ENCODE assay signal across 8 cellular contexts in genomic region chr10:112950714-112951348, GRCh38. TPM values are rescaled to one million over a fixed set of nuclear protein-coding genes. Genes with fewer than 3 reads are reported as not detected.
DNase-seq lines count a peak whose midpoint lies in the region; ATAC-seq and TF ChIP-seq lines count a peak whose summit lies in the region.

No MANE protein-coding gene starts in this region.

- H3K9me3 Mint-ChIP-seq in activated CD4-positive, alpha-beta T cell treated with anti-CD3 and anti-CD28 coated beads for 36 hours (ENCODE audit: low read depth), result no peaks in the 10 kb centered on the region
- H3K9me3 Mint-ChIP-seq in stimulated activated naive CD8-positive, alpha-beta T cell treated with anti-CD3 and anti-CD28 coated beads, Interleukin-15, amount 100 ng/mL, for 72 hours, result no peaks in the 10 kb centered on the region

- TF ChIP-seq RAD21 in liver (IDR thresholded peaks at IDR 0.05), result no peak

- no peaks in the 10 kb centered on the region for H3K36me3 Mint-ChIP-seq in activated CD4-positive, alpha-beta T cell treated with anti-CD3 and anti-CD28 coated beads for 36 hours (ENCODE audit: low read depth)

- TF ChIP-seq CTCF in cardiac fibroblast (IDR thresholded peaks at IDR 0.05; ENCODE audit: low read depth, low read length) (no peak), liver (IDR thresholded peaks at IDR 0.05; ENCODE audit: low read depth, low read length, missing input control) (no peak)

- H3K36me3 ChIP-seq in liver (ENCODE audit: control insufficient read depth in 4 of 4, insufficient read depth in 3 of 4, low read depth in 1 of 4, low read length in 3 of 4), result no peaks in the 10 kb centered on the region

- under 1% methylated on average over 54 of the region's 54 CpGs for WGBS in liver

- H3K27me3 ChIP-seq in liver (ENCODE audit: control insufficient read depth in 4 of 4, insufficient read depth in 4 of 4, low read length in 3 of 4), result no peaks in the 10 kb centered on the region

- peak; percentile 17 for ATAC-seq in activated CD4-positive, alpha-beta T cell treated with anti-CD3 and anti-CD28 coated beads for 36 hours
- ATAC-seq in stimulated activated naive CD8-positive, alpha-beta T cell treated with anti-CD3 and anti-CD28 coated beads, Interleukin-15, amount 100 ng/mL, for 72 hours, result peak; percentile 29
- ATAC-seq in HG03095 (IDR thresholded peaks at IDR 0.05; ENCODE audit: unreplicated experiment), result no peak

- intact Hi-C loops in activated CD4-positive, alpha-beta T cell treated with anti-CD3 and anti-CD28 coated beads for 36 hours (cut with DNase I, micrococcal nuclease), result loop anchor here (1.0 to 10.0 kb wide), 2 partner anchors 30 to 426 kb away; no protein-coding TSS in a partner anchor

- POLR2A ChIA-PET in activated CD4-positive, alpha-beta T cell treated with anti-CD3 and anti-CD28 coated beads for 36 hours (lab: Charles Lee), result interaction anchor here (1.0 kb wide), 1 partner anchor 142 kb away, joined by 4 read pairs; no protein-coding TSS in a partner anchor

- H3K4me3 ChIP-seq in cardiac fibroblast (replicated peaks in 1 of 2; ENCODE audit: low read depth in 2 of 2, low read length in 2 of 2) (peak overlapping the region; percentile 72 to 76), liver (ENCODE audit: low read depth in 1 of 3, low read length in 3 of 3) (peak overlapping the region; percentile 86 to 99 (median 92))

- H3K4me1 Mint-ChIP-seq in activated CD4-positive, alpha-beta T cell treated with anti-CD3 and anti-CD28 coated beads for 36 hours, result peaks cover 32% of the 10 kb centered on the region
- peaks cover 35% of the 10 kb centered on the region for H3K4me1 Mint-ChIP-seq in stimulated activated naive CD8-positive, alpha-beta T cell treated with anti-CD3 and anti-CD28 coated beads, Interleukin-15, amount 100 ng/mL, for 72 hours

- H3K4me1 ChIP-seq in liver (ENCODE audit: control insufficient read depth in 4 of 4, insufficient read depth in 4 of 4, low read length in 3 of 4), result peaks cover 6 to 56% (median 22%) of the 10 kb centered on the region in 4 donors

- peak overlapping the region; percentile 86 for H3K27ac Mint-ChIP-seq in activated CD4-positive, alpha-beta T cell treated with anti-CD3 and anti-CD28 coated beads for 36 hours
- H3K27ac Mint-ChIP-seq in stimulated activated naive CD8-positive, alpha-beta T cell treated with anti-CD3 and anti-CD28 coated beads, Interleukin-15, amount 100 ng/mL, for 72 hours, result peak overlapping the region; percentile 95 to 97

- CTCF ChIA-PET in activated CD4-positive, alpha-beta T cell treated with anti-CD3 and anti-CD28 coated beads for 36 hours (lab: Charles Lee), result no interaction called here

- H3K27me3 Mint-ChIP-seq in activated CD4-positive, alpha-beta T cell treated with anti-CD3 and anti-CD28 coated beads for 36 hours, result peaks cover 54% of the 10 kb centered on the region
- H3K27me3 Mint-ChIP-seq in stimulated activated naive CD8-positive, alpha-beta T cell treated with anti-CD3 and anti-CD28 coated beads, Interleukin-15, amount 100 ng/mL, for 72 hours, result peaks cover 73% of the 10 kb centered on the region

- peak overlapping the region; percentile 86 for H3K4me3 Mint-ChIP-seq in activated CD4-positive, alpha-beta T cell treated with anti-CD3 and anti-CD28 coated beads for 36 hours
- peak overlapping the region; percentile 85 to 95 for H3K4me3 Mint-ChIP-seq in stimulated activated naive CD8-positive, alpha-beta T cell treated with anti-CD3 and anti-CD28 coated beads, Interleukin-15, amount 100 ng/mL, for 72 hours

- peak overlapping the region; percentile 77 to 97 for H3K9ac ChIP-seq in liver (ENCODE audit: low read depth in 1 of 2, low read length in 2 of 2)

- DNase-seq in activated CD4-positive, alpha-beta T cell treated with anti-CD3 and anti-CD28 coated beads for 36 hours, result peak; percentile 39
- DNase-seq in activated CD4-positive, alpha-beta T cell treated with anti-CD3 and anti-CD28 coated beads, Interleukin-2, amount 50 U/mL, for 1 hour, result no peak
- DNase-seq in SK-N-DZ (ENCODE audit: low spot score), result peak; percentile 50
- DNase-seq in cardiac fibroblast (ENCODE audit: low read depth in 2 of 2), result peak; percentile 44 to 57
- peak; percentile 7 to 24 for DNase-seq in stimulated activated naive CD8-positive, alpha-beta T cell treated with anti-CD3 and anti-CD28 coated beads, Interleukin-15, amount 100 ng/mL, for 72 hours
- no peak for DNase-seq in NCI-H187 treated with DMSO at 0.1 percent for 48 hours (lab: John Stamatoyannopoulos, UW)

- no peaks in the 10 kb centered on the region for H3K9me3 ChIP-seq in liver (ENCODE audit: control insufficient read depth in 4 of 4, low read length in 3 of 4)

- peak overlapping the region; percentile 93 to 99 for H3K27ac ChIP-seq in liver (ENCODE audit: low read depth in 1 of 2, low read length in 2 of 2)

TF ChIP-seq in liver, 16 proteins besides CTCF, POLR2A, EP300 and RAD21:
- TF ChIP-seq, protein P1, sequence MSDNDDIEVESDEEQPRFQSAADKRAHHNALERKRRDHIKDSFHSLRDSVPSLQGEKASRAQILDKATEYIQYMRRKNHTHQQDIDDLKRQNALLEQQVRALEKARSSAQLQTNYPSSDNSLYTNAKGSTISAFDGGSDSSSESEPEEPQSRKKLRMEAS (IDR thresholded peaks at IDR 0.05), result no peak
- TF ChIP-seq FOXA1 (IDR thresholded peaks at IDR 0.05), result no peak
- no peak for TF ChIP-seq NR2F2 (IDR thresholded peaks at IDR 0.05)
- no peak for TF ChIP-seq SP1 (IDR thresholded peaks at IDR 0.05)
- TF ChIP-seq HNF4G (IDR thresholded peaks at IDR 0.05), result no peak
- peak; percentile 40 for TF ChIP-seq YY1 (IDR thresholded peaks at IDR 0.05)
- TF ChIP-seq TAF1 (conservative IDR thresholded peaks at IDR 0.05), result no peak

RNA-seq across cellular contexts. Expression of gene TCF7L2, which starts 0.8 kb away (rescaled TPM):
- 1 to 10 TPM in 1 of 2 experiments, under 1 TPM in 1; 0.87 to 1.7 TPM for total RNA-seq in activated CD4-positive, alpha-beta T cell treated with anti-CD3 and anti-CD28 coated beads for 36 hours
- 1.2 and 1.3 TPM in 2 replicates for polyA plus RNA-seq in SK-N-DZ (2014; cell fraction: cytosol; rRNA removed)
- 1.6 and 5.0 TPM in 2 replicates for polyA plus RNA-seq in SK-N-DZ (2014; cell fraction: nucleus; rRNA removed)
- total RNA-seq in liver, result 1 to 10 TPM; 4.9 to 9.3 TPM
- 10 to 100 TPM in 1 of 2 donors, 1 to 10 TPM in 1; 7.4 to 18.0 TPM for polyA plus RNA-seq in liver

Comparison
In these comparisons a context has a peak if more than half of its experiments do, and no peak if none do; other contexts are left out.
1. DNase-seq: peak in activated CD4-positive, alpha-beta T cell treated with anti-CD3 and anti-CD28 coated beads for 36 hours (single experiment), SK-N-DZ (single experiment), cardiac fibroblast (2 of 2) and stimulated activated naive CD8-positive, alpha-beta T cell treated with anti-CD3 and anti-CD28 coated beads, Interleukin-15, amount 100 ng/mL, for 72 hours (2 of 2); none in activated CD4-positive, alpha-beta T cell treated with anti-CD3 and anti-CD28 coated beads, Interleukin-2, amount 50 U/mL, for 1 hour (single experiment) and NCI-H187 treated with DMSO at 0.1 percent for 48 hours (single experiment).